In genomic region chr2:238515411-238515810, GRCh38 we compare ENCODE assay signal across 18 cellular contexts.
"Had no signal": no experiment of that assay in that cellular context is flagged by ENCODE, and none has a peak within 500 bp of the region (broad histone marks: within the 10 kb centered on the region; RNA-seq: fewer than 3 reads in every experiment).

No MANE protein-coding gene starts in this region.

- DNase-seq: activated CD4-positive, alpha-beta T cell treated with anti-CD3 and anti-CD28 coated beads, Interleukin-2, amount 50 U/mL, for 1 hour; activated CD4-positive, CD25-positive, alpha-beta regulatory T cell treated with anti-CD3 and anti-CD28 coated beads, Interleukin-2, amount 50 U/mL, for 72 hours; activated CD8-positive, alpha-beta T cell treated with anti-CD3 and anti-CD28 coated beads for 36 hours; activated naive CD8-positive, alpha-beta T cell treated with anti-CD3 and anti-CD28 coated beads, Interleukin-2, amount 50 U/mL, for 24 hours; activated T-cell treated with anti-CD3 and anti-CD28 coated beads, Interleukin-2, amount 50 U/mL, for 4 hours; endodermal cell; foreskin fibroblast; heart right ventricle; kidney glomerular epithelial cell; mammary epithelial cell; naive B cell; pancreas; psoas muscle; stimulated activated CD4-positive, alpha-beta T cell treated with anti-CD3 and anti-CD28 coated beads, Interleukin-4, amount 100 ng/mL, for 1 hour; T-helper 2 cell; trophoblast cell had no signal

- H3K4me3 ChIP-seq: esophagus muscularis mucosa, heart right ventricle, pancreas, psoas muscle, thoracic aorta had no signal

- ATAC-seq: activated CD8-positive, alpha-beta T cell treated with anti-CD3 and anti-CD28 coated beads for 36 hours; activated naive CD8-positive, alpha-beta T cell treated with anti-CD3 and anti-CD28 coated beads, Interleukin-2, amount 50 U/mL, for 24 hours; activated T-cell treated with anti-CD3 and anti-CD28 coated beads, Interleukin-2, amount 50 U/mL, for 4 hours; heart right ventricle; pancreas; psoas muscle had no signal

- H3K36me3 ChIP-seq: esophagus muscularis mucosa, heart right ventricle, pancreas, thoracic aorta had no signal

- H3K27ac ChIP-seq: esophagus muscularis mucosa, heart right ventricle, pancreas, psoas muscle, thoracic aorta had no signal

- H3K4me1 ChIP-seq: esophagus muscularis mucosa, heart right ventricle, pancreas, psoas muscle had no signal

- H3K9me3 ChIP-seq: pancreas had no signal

- H3K27me3 ChIP-seq: esophagus muscularis mucosa, pancreas had no signal
